In genomic region chr1:5796028-5796427, GRCh38 we compare ENCODE assay signal across 30 cellular contexts.
DNase-seq lines count a peak whose midpoint lies in the region; ATAC-seq and TF ChIP-seq lines count a peak whose summit lies in the region.
"Had no signal": no experiment of that assay in that cellular context is flagged by ENCODE, and none has a peak within 500 bp of the region (broad histone marks: within the 10 kb centered on the region; RNA-seq: fewer than 3 reads in every experiment).

No MANE protein-coding gene starts in this region.

- no peak overlapping the region for H3K27ac ChIP-seq in foreskin keratinocyte
- H3K27ac ChIP-seq: A549, PC-9, SJSA1 had no signal

- intact Hi-C loops in activated CD8-positive, alpha-beta T cell treated with anti-CD3 and anti-CD28 coated beads for 36 hours (cut with micrococcal nuclease): no loop called here

- no peaks in the 10 kb centered on the region for H3K36me3 Mint-ChIP-seq in activated CD8-positive, alpha-beta T cell treated with anti-CD3 and anti-CD28 coated beads for 36 hours (ENCODE audit: low read depth)
- H3K36me3 Mint-ChIP-seq in activated CD8-positive, alpha-beta T cell treated with anti-CD3 and anti-CD28 coated beads, Interleukin-2, amount 10 ng/mL, durations not matched to agents 7 days and 5 days (ENCODE audit: low read depth): no peaks in the 10 kb centered on the region
- H3K36me3 Mint-ChIP-seq: CD14-positive monocyte; CD8-positive, alpha-beta memory T cell had no signal

- no peaks in the 10 kb centered on the region for H3K27me3 ChIP-seq in foreskin keratinocyte
- H3K27me3 ChIP-seq: SJSA1 had no signal

- no peaks in the 10 kb centered on the region for H3K9me3 Mint-ChIP-seq in activated CD8-positive, alpha-beta T cell treated with anti-CD3 and anti-CD28 coated beads for 36 hours
- no peaks in the 10 kb centered on the region for H3K9me3 Mint-ChIP-seq in activated CD8-positive, alpha-beta T cell treated with anti-CD3 and anti-CD28 coated beads, Interleukin-2, amount 10 ng/mL, durations not matched to agents 7 days and 5 days (ENCODE audit: insufficient read depth)

- no peaks in the 10 kb centered on the region for H3K4me1 ChIP-seq in foreskin keratinocyte
- H3K4me1 ChIP-seq: A549, SJSA1 had no signal

- POLR2A ChIA-PET in activated CD8-positive, alpha-beta T cell treated with anti-CD3 and anti-CD28 coated beads for 36 hours (lab: Charles Lee): interaction anchor here (0.7 kb wide), 1 partner anchor 290 kb away, joined by 4 read pairs; no protein-coding TSS in a partner anchor
- POLR2A ChIA-PET in activated CD8-positive, alpha-beta T cell treated with anti-CD3 and anti-CD28 coated beads, Interleukin-2, amount 10 ng/mL, durations not matched to agents 7 days and 5 days (lab: Charles Lee): no interaction called here

- H3K4me3 Mint-ChIP-seq in activated CD8-positive, alpha-beta T cell treated with anti-CD3 and anti-CD28 coated beads for 36 hours: no peak overlapping the region
- no peak overlapping the region for H3K4me3 Mint-ChIP-seq in activated CD8-positive, alpha-beta T cell treated with anti-CD3 and anti-CD28 coated beads, Interleukin-2, amount 10 ng/mL, durations not matched to agents 7 days and 5 days
- H3K4me3 Mint-ChIP-seq: CD14-positive monocyte; CD8-positive, alpha-beta memory T cell had no signal

- TF ChIP-seq CTCF in activated CD8-positive, alpha-beta T cell treated with anti-CD3 and anti-CD28 coated beads for 36 hours (IDR thresholded peaks at IDR 0.05): no peak
- no peak for TF ChIP-seq CTCF in foreskin keratinocyte (conservative IDR thresholded peaks at IDR 0.05)

- ATAC-seq in activated CD8-positive, alpha-beta T cell treated with anti-CD3 and anti-CD28 coated beads for 36 hours: peak; percentile 30
- no peak for ATAC-seq in activated CD8-positive, alpha-beta T cell treated with anti-CD3 and anti-CD28 coated beads, Interleukin-2, amount 10 ng/mL, durations not matched to agents 7 days and 5 days
- peak; percentile 47 for ATAC-seq in foreskin keratinocyte
- ATAC-seq: A549, GM12878 had no signal

- DNase-seq in activated CD8-positive, alpha-beta T cell treated with anti-CD3 and anti-CD28 coated beads for 36 hours: peak; percentile 4
- DNase-seq in activated CD8-positive, alpha-beta T cell treated with anti-CD3 and anti-CD28 coated beads, Interleukin-2, amount 10 ng/mL, durations not matched to agents 7 days and 5 days: no peak
- peak; percentile 4 for DNase-seq in stimulated activated CD4-positive, alpha-beta T cell treated with anti-CD3 and anti-CD28 coated beads, Interleukin-1b, Interleukin-23, amount 100 ng/mL, for 48 hours
- DNase-seq in stimulated activated CD4-positive, alpha-beta T cell treated with anti-CD3 and anti-CD28 coated beads, Interleukin-4, amount 100 ng/mL, for 24 hours: no peak
- DNase-seq in foreskin keratinocyte (no peak), NCI-H2227 (lab: John Stamatoyannopoulos, UW; ENCODE audit: unreplicated experiment) (no peak), NCI-H1092 (lab: John Stamatoyannopoulos, UW) (no peak)
- DNase-seq: CD8-positive, alpha-beta memory T cell; DMS 273 treated with DMSO at 0.1 percent for 48 hours; DMS79; EL; GDM1; GOT3; HCEC 1CT; KBM-7; MV-4-11; NCI-H1105 treated with DMSO at 0.1 percent for 48 hours; NCI-H146; NCI-H1930; NCI-H446 treated with DMSO at 0.1 percent for 48 hours; NCI-H526; NCI-H82; NK-92 treated with Interleukin-12 subunit alpha and Interleukin-12 subunit beta, amount 100 ng/mL, for 24 hours; PC-9; Right ventricle myocardium superior; RPMI8226 had no signal

- H3K4me1 Mint-ChIP-seq in activated CD8-positive, alpha-beta T cell treated with anti-CD3 and anti-CD28 coated beads for 36 hours (ENCODE audit: low read depth): no peaks in the 10 kb centered on the region
- no peaks in the 10 kb centered on the region for H3K4me1 Mint-ChIP-seq in activated CD8-positive, alpha-beta T cell treated with anti-CD3 and anti-CD28 coated beads, Interleukin-2, amount 10 ng/mL, durations not matched to agents 7 days and 5 days (ENCODE audit: low read depth)
- H3K4me1 Mint-ChIP-seq: CD14-positive monocyte; CD8-positive, alpha-beta memory T cell had no signal

- H3K27ac Mint-ChIP-seq in activated CD8-positive, alpha-beta T cell treated with anti-CD3 and anti-CD28 coated beads for 36 hours: no peak overlapping the region
- no peak overlapping the region for H3K27ac Mint-ChIP-seq in activated CD8-positive, alpha-beta T cell treated with anti-CD3 and anti-CD28 coated beads, Interleukin-2, amount 10 ng/mL, durations not matched to agents 7 days and 5 days
- H3K27ac Mint-ChIP-seq: CD8-positive, alpha-beta memory T cell had no signal

- CTCF ChIA-PET in activated CD8-positive, alpha-beta T cell treated with anti-CD3 and anti-CD28 coated beads for 36 hours (lab: Charles Lee): no interaction called here
- CTCF ChIA-PET in activated CD8-positive, alpha-beta T cell treated with anti-CD3 and anti-CD28 coated beads, Interleukin-2, amount 10 ng/mL, durations not matched to agents 7 days and 5 days (lab: Charles Lee): no interaction called here

- H3K27me3 Mint-ChIP-seq in activated CD8-positive, alpha-beta T cell treated with anti-CD3 and anti-CD28 coated beads for 36 hours: peaks cover 2% of the 10 kb centered on the region
- no peaks in the 10 kb centered on the region for H3K27me3 Mint-ChIP-seq in activated CD8-positive, alpha-beta T cell treated with anti-CD3 and anti-CD28 coated beads, Interleukin-2, amount 10 ng/mL, durations not matched to agents 7 days and 5 days (ENCODE audit: low read depth)

Comparison
In these comparisons a context has a peak if more than half of its experiments do, and no peak if none do; other contexts are left out.
1. DNase-seq: peak in activated CD8-positive, alpha-beta T cell treated with anti-CD3 and anti-CD28 coated beads for 36 hours (single experiment) and stimulated activated CD4-positive, alpha-beta T cell treated with anti-CD3 and anti-CD28 coated beads, Interleukin-1b, Interleukin-23, amount 100 ng/mL, for 48 hours (single experiment); none in activated CD8-positive, alpha-beta T cell treated with anti-CD3 and anti-CD28 coated beads, Interleukin-2, amount 10 ng/mL, durations not matched to agents 7 days and 5 days (single experiment), stimulated activated CD4-positive, alpha-beta T cell treated with anti-CD3 and anti-CD28 coated beads, Interleukin-4, amount 100 ng/mL, for 24 hours (single experiment), foreskin keratinocyte (0 of 2), NCI-H2227 (single experiment) and NCI-H1092 (single experiment).